Comparison of ENCODE assay signal across 15 cellular contexts in genomic region chr2:239112127-239112774, GRCh38.
"Had no signal": no experiment of that assay in that cellular context is flagged by ENCODE, and none has a peak within 500 bp of the region (broad histone marks: within the 10 kb centered on the region; RNA-seq: fewer than 3 reads in every experiment).

No MANE protein-coding gene starts in this region.

- DNase-seq: activated CD4-positive, alpha-beta T cell treated with anti-CD3 and anti-CD28 coated beads for 48 hours; activated CD8-positive, alpha-beta T cell treated with anti-CD3 and anti-CD28 coated beads, Interleukin-2, amount 10 ng/mL, durations not matched to agents 7 days and 5 days; activated naive CD4-positive, alpha-beta T cell treated with anti-CD3 and anti-CD28 coated beads, Interleukin-2, amount 50 U/mL, for 16 hours; adrenal gland; central memory CD4-positive, alpha-beta T cell; cortex of kidney; effector memory CD8-positive, alpha-beta T cell; kidney; mesendoderm; naive B cell; small intestine had no signal

- H3K4me3 ChIP-seq: adrenal gland, hepatocyte, SK-N-MC had no signal

- ATAC-seq: activated CD8-positive, alpha-beta T cell treated with anti-CD3 and anti-CD28 coated beads, Interleukin-2, amount 10 ng/mL, durations not matched to agents 7 days and 5 days; effector memory CD8-positive, alpha-beta T cell; WTC11 had no signal

- H3K27ac ChIP-seq: epithelial cell of prostate had no signal

- H3K9me3 ChIP-seq: adrenal gland had no signal

- H3K27me3 ChIP-seq: adrenal gland, hepatocyte had no signal
